In the genomic region with DNA sequence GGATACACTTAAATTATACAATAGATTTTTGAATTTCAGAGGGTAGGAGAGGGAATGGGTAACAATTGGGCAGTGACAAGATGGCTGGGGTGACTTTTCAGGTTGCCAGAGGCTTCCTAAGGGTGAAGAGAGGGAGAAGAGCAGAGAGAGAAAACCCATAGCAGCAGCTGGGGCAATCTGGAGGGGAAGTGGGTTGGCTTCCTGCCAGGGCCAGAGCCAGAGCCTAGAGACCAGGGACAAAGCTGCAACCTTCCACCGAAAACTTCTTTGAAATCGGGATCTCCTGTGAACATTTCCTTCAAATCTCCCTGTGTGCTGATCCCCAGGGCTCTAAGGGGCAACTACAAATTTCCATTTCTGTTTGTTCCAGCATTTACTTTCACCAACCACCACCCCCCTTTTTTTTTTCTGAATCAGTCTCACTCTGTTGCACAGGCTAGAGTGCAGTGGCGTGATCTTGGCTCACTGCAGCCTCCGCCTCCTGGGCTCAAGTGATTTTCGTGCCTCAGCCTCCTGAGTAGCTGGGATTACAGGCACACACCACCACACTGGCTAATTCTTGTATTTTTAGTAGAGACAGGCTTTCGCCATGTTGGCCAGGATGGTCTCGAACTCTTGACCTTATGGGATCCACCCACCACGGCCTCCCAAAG, we compare ENCODE assay signal across 8 cellular contexts. TPM values are rescaled to one million over a fixed set of nuclear protein-coding genes. Genes with fewer than 3 reads are reported as not detected.
DNase-seq lines count a peak whose midpoint lies in the region; ATAC-seq and TF ChIP-seq lines count a peak whose summit lies in the region.

No MANE protein-coding gene starts in this region.

- peaks cover 28% of the 10 kb centered on the region for H3F3A ChIP-seq in MM.1S (ENCODE audit: insufficient read depth, low read length)

- no peaks in the 10 kb centered on the region for H3K36me3 ChIP-seq in MM.1S (replicated peaks; ENCODE audit: insufficient read depth, low read length)
- peaks cover 0 to 1% (median 0%) of the 10 kb centered on the region in 9 donors for H3K36me3 ChIP-seq in heart right ventricle
- no peaks in the 10 kb centered on the region for H3K36me3 ChIP-seq in transverse colon
- no peaks in the 10 kb centered on the region for H3K36me3 ChIP-seq in suprapubic skin

- 70% methylated on average over 8 of the region's 8 CpGs for WGBS in heart right ventricle, 2 donors
- 57 to 61% methylated on average over 1 to 8 of the region's 8 CpGs for WGBS in transverse colon (ENCODE audit: low coverage in 1 of 2), 2 donors
- WGBS in suprapubic skin = 78% methylated on average over 8 of the region's 8 CpGs

- peak overlapping the region; percentile 15; the same call in 1 of the 2 replicates for H3K9ac ChIP-seq in MM.1S (ENCODE audit: low read length)

- no peaks in the 10 kb centered on the region for H3K9me2 ChIP-seq in MM.1S (replicated peaks; ENCODE audit: insufficient read depth, low read length)

- CTCF ChIA-PET in AG04450 (lab: Charles Lee) = interaction anchor here (0.8 to 1.0 kb wide), 2 partner anchors 12 to 116 kb away, joined by 3 read pairs; a partner anchor contains a TSS

- no peak for TF ChIP-seq POLR2A in transverse colon (IDR thresholded peaks at IDR 0.05)
- no peak for TF ChIP-seq POLR2A in suprapubic skin (IDR thresholded peaks at IDR 0.05)

- no peak overlapping the region for H3K4me3 ChIP-seq in AG04450 (ENCODE audit: low read depth, low read length)
- no peak overlapping the region for H3K4me3 ChIP-seq in MM.1S (ENCODE audit: low read length)
- no peak overlapping the region for H3K4me3 ChIP-seq in heart right ventricle
- no peak overlapping the region for H3K4me3 ChIP-seq in transverse colon
- H3K4me3 ChIP-seq in suprapubic skin = no peak overlapping the region

- H3K4me1 ChIP-seq in MM.1S (ENCODE audit: low read length) = peaks cover 53% of the 10 kb centered on the region
- H3K4me1 ChIP-seq in heart right ventricle = peaks cover 3 to 72% (median 61%) of the 10 kb centered on the region in 9 donors
- H3K4me1 ChIP-seq in transverse colon = peaks cover 10 to 64% (median 29%) of the 10 kb centered on the region in 4 donors
- H3K4me1 ChIP-seq in suprapubic skin = peaks cover 42% of the 10 kb centered on the region

- peak overlapping the region; percentile 56 for H3K4me2 ChIP-seq in MM.1S (ENCODE audit: low read depth, low read length)

- DNase-seq in AG04450 (ENCODE audit: low read depth, low spot score) (no peak), MM.1S (peak; percentile 57), heart right ventricle (peak; percentile 48 to 69), transverse colon (peak; percentile 71), mucosa of gallbladder (ENCODE audit: low spot score) (no peak), suprapubic skin (ENCODE audit: low spot score in 2 of 2) (no peak)
- DNase-seq in activated CD4-positive, alpha-beta T cell treated with anti-CD3 and anti-CD28 coated beads for 48 hours = peak; percentile 40

- H3K79me2 ChIP-seq in MM.1S (ENCODE audit: low read length) = peaks cover 29% of the 10 kb centered on the region

- POLR2A ChIA-PET in AG04450 (lab: Yijun Ruan, JAX) = no interaction called here

- H3K27ac ChIP-seq in AG04450 (ENCODE audit: low read depth, low read length) (peak overlapping the region; percentile 57), MM.1S (ENCODE audit: low read length) (peak overlapping the region; percentile 49), heart right ventricle (peak overlapping the region in 8 of 10 donors; percentile 43 to 98 (median 97)), transverse colon (peak overlapping the region; percentile 92 to 96 (median 95)), suprapubic skin (no peak overlapping the region)

- ATAC-seq in heart right ventricle (no peak), GM21737 (IDR thresholded peaks at IDR 0.05; ENCODE audit: unreplicated experiment) (no peak)

- TF ChIP-seq CTCF in AG04450 (IDR thresholded peaks at IDR 0.05; ENCODE audit: low read depth, low read length) (no peak), MM.1S (IDR thresholded peaks at IDR 0.05; ENCODE audit: low read length) (no peak), heart right ventricle (IDR thresholded peaks at IDR 0.05) (no peak), transverse colon (IDR thresholded peaks at IDR 0.05) (no peak), suprapubic skin (IDR thresholded peaks at IDR 0.05) (no peak)

- H3K27me3 ChIP-seq in AG04450 (ENCODE audit: control insufficient read depth, insufficient read depth, low read length) = no peaks in the 10 kb centered on the region
- H3K27me3 ChIP-seq in MM.1S (replicated peaks; ENCODE audit: insufficient read depth, low read length) = no peaks in the 10 kb centered on the region
- H3K27me3 ChIP-seq in heart right ventricle = no peaks in the 10 kb centered on the region
- no peaks in the 10 kb centered on the region for H3K27me3 ChIP-seq in transverse colon
- no peaks in the 10 kb centered on the region for H3K27me3 ChIP-seq in suprapubic skin

- no peaks in the 10 kb centered on the region for H4K20me1 ChIP-seq in MM.1S (ENCODE audit: insufficient read depth, low read length)

- intact Hi-C loops in heart right ventricle (cut with DNase I) = no loop called here
- intact Hi-C loops in transverse colon (cut with DNase I; ENCODE audit: low total_unique reads) = no loop called here

- H2AFZ ChIP-seq in MM.1S (ENCODE audit: low read length) = peak overlapping the region; percentile 46

- in situ Hi-C loops in transverse colon (cut with MboI; ENCODE audit: low pct_ligation_motif_present in 1 of 4, low pct_unique_long_range_greater_than_20kb in 1 of 4, low sequenced_read_pairs in 3 of 4) = loop anchor here in 3 of 4 donors (25.0 kb wide), 1 partner anchor 113 kb away; a partner anchor contains a TSS

- H3K9me3 ChIP-seq in AG04450 (ENCODE audit: control insufficient read depth, insufficient read depth, low read length) (peaks cover 2% of the 10 kb centered on the region; the same call in 1 of the 2 replicates), MM.1S (replicated peaks; ENCODE audit: insufficient read depth, low read length) (no peaks in the 10 kb centered on the region), heart right ventricle (no peaks in the 10 kb centered on the region), transverse colon (no peaks in the 10 kb centered on the region), suprapubic skin (no peaks in the 10 kb centered on the region)

- no peak for TF ChIP-seq EP300 in transverse colon (IDR thresholded peaks at IDR 0.05; ENCODE audit: low read depth)
- no peak for TF ChIP-seq EP300 in suprapubic skin (IDR thresholded peaks at IDR 0.05)

RNA-seq across cellular contexts. Expression of a gene that starts 3.1 kb away (rescaled TPM):
- polyA plus RNA-seq in AG04450 (2011; rRNA removed) = 68.3 and 96.0 TPM in 2 replicates
- 59.0 and 64.7 TPM in 2 replicates for polyA minus RNA-seq in AG04450 (2011; rRNA and poly(A)+ RNA removed)
- total RNA-seq in heart right ventricle = 10 to 100 TPM in 7 of 10 donors, 1 to 10 TPM in 3; 6.8 to 53.2 (median 12.2) TPM
- polyA plus RNA-seq in heart right ventricle = 10 to 100 TPM; 40.8 to 41.0 TPM
- 100 to 1,000 TPM in 1 of 4 donors, 10 to 100 TPM in 3; 41.0 to 152 (median 65.6) TPM for total RNA-seq in transverse colon
- total RNA-seq in mucosa of gallbladder = 210 TPM
- 10 to 100 TPM in 1 of 4 donors, 1 to 10 TPM in 3; 3.0 to 13.8 (median 5.8) TPM for total RNA-seq in suprapubic skin

RNA-seq across cellular contexts. Expression of a gene that starts 3.9 kb away (rescaled TPM):
- 679 and 783 TPM in 2 replicates for polyA plus RNA-seq in AG04450 (2011; rRNA removed)
- 283 and 456 TPM in 2 replicates for polyA minus RNA-seq in AG04450 (2011; rRNA and poly(A)+ RNA removed)
- total RNA-seq in heart right ventricle = 100 to 1,000 TPM; 342 to 457 (median 388) TPM
- polyA plus RNA-seq in heart right ventricle = 100 to 1,000 TPM; 336 to 456 TPM
- 100 to 1,000 TPM in 3 of 4 donors, 10 to 100 TPM in 1; 92.7 to 320 (median 202) TPM for total RNA-seq in transverse colon
- total RNA-seq in mucosa of gallbladder = 323 TPM
- total RNA-seq in suprapubic skin = 100 to 1,000 TPM in 3 of 4 donors, 10 to 100 TPM in 1; 70.8 to 225 (median 199) TPM

RNA-seq across cellular contexts. Expression of a gene that starts 11.2 kb away (rescaled TPM):
- polyA plus RNA-seq in AG04450 (2011; rRNA removed) = 0.37 and 0.79 TPM in 2 replicates
- 0.70 and 1.1 TPM in 2 replicates for polyA minus RNA-seq in AG04450 (2011; rRNA and poly(A)+ RNA removed)
- 1 to 10 TPM in 9 of 10 donors, under 1 TPM in 1; 0.32 to 4.6 (median 2.3) TPM for total RNA-seq in heart right ventricle
- 1 to 10 TPM; 2.2 TPM for polyA plus RNA-seq in heart right ventricle
- total RNA-seq in transverse colon = 10 to 100 TPM in 1 of 4 donors, 1 to 10 TPM in 3; 1.8 to 12.0 (median 6.3) TPM
- 6.1 TPM for total RNA-seq in mucosa of gallbladder
- total RNA-seq in suprapubic skin = 1 to 10 TPM; 2.8 to 6.3 (median 3.8) TPM

RNA-seq across cellular contexts. Expression of a gene that starts 23.9 kb away (rescaled TPM):
- polyA plus RNA-seq in AG04450 (2011; rRNA removed) (40.9 and 41.6 TPM in 2 replicates), heart right ventricle (1 to 10 TPM; 4.2 to 6.5 TPM)
- 48.8 and 61.3 TPM in 2 replicates for polyA minus RNA-seq in AG04450 (2011; rRNA and poly(A)+ RNA removed)
- total RNA-seq in heart right ventricle (10 to 100 TPM in 6 of 10 donors, 1 to 10 TPM in 4; 7.9 to 16.8 (median 11.7) TPM), transverse colon (10 to 100 TPM in 3 of 4 donors, 1 to 10 TPM in 1; 9.7 to 39.2 (median 13.9) TPM), mucosa of gallbladder (27.9 TPM), suprapubic skin (10 to 100 TPM; 15.3 to 18.9 (median 18.5) TPM)

RNA-seq across cellular contexts. Expression of a gene that starts 42.6 kb away (rescaled TPM):
- polyA plus RNA-seq in AG04450 (2011; rRNA removed) (121 and 145 TPM in 2 replicates), heart right ventricle (10 to 100 TPM; 41.5 to 48.6 TPM)
- polyA minus RNA-seq in AG04450 (2011; rRNA and poly(A)+ RNA removed) = 184 and 258 TPM in 2 replicates
- total RNA-seq in heart right ventricle (10 to 100 TPM; 24.7 to 53.4 (median 28.0) TPM), transverse colon (100 to 1,000 TPM in 2 of 4 donors, 10 to 100 TPM in 2; 51.2 to 179 (median 127) TPM), mucosa of gallbladder (80.0 TPM), suprapubic skin (10 to 100 TPM; 39.2 to 56.3 (median 44.7) TPM)

Comparison
In these comparisons a context has a peak if more than half of its experiments do, and no peak if none do; other contexts are left out.
1. DNase-seq: peak in MM.1S (single experiment), activated CD4-positive, alpha-beta T cell treated with anti-CD3 and anti-CD28 coated beads for 48 hours (single experiment), heart right ventricle (2 of 2) and transverse colon (single experiment); none in AG04450 (single experiment), mucosa of gallbladder (single experiment) and suprapubic skin (0 of 2).